In genomic region chr16:11768850-11769249, GRCh38 we compare ENCODE assay signal across 13 cellular contexts. TPM values are rescaled to one million over a fixed set of nuclear protein-coding genes. Genes with fewer than 3 reads are reported as not detected.
DNase-seq lines count a peak whose midpoint lies in the region; ATAC-seq and TF ChIP-seq lines count a peak whose summit lies in the region.
"Had no signal": no experiment of that assay in that cellular context is flagged by ENCODE, and none has a peak within 500 bp of the region (broad histone marks: within the 10 kb centered on the region; RNA-seq: fewer than 3 reads in every experiment).

No MANE protein-coding gene starts in this region.

- H3K4me3 Mint-ChIP-seq in GM23338 (no peak overlapping the region), memory B cell (peak overlapping the region; percentile 81)

- H3K27me3 Mint-ChIP-seq in GM23338 (ENCODE audit: insufficient read depth, low read depth, poor library complexity), result peaks cover 2% of the 10 kb centered on the region
- no peaks in the 10 kb centered on the region for H3K27me3 Mint-ChIP-seq in memory B cell

- H3K36me3 Mint-ChIP-seq in GM23338 (ENCODE audit: low read depth) (peaks cover 58% of the 10 kb centered on the region), memory B cell (peaks cover 14% of the 10 kb centered on the region)

- no peaks in the 10 kb centered on the region for H3K27me3 ChIP-seq in GM23338 (ENCODE audit: insufficient read depth)
- H3K27me3 ChIP-seq: dorsolateral prefrontal cortex, gastroesophageal sphincter had no signal

- H3K27ac Mint-ChIP-seq in GM23338 (no peak overlapping the region), memory B cell (peak overlapping the region; percentile 91)

- H2AFZ ChIP-seq in GM23338, result no peak overlapping the region

- H3K36me3 ChIP-seq in GM23338 (ENCODE audit: insufficient read depth), result peaks cover 60% of the 10 kb centered on the region

- H4K20me1 ChIP-seq in GM23338 (replicated peaks; ENCODE audit: insufficient read depth), result peaks cover 3% of the 10 kb centered on the region; the same call in 1 of the 2 replicates

- H3K9me2 ChIP-seq in GM23338 (ENCODE audit: insufficient read depth), result no peaks in the 10 kb centered on the region

- no peaks in the 10 kb centered on the region for H3K79me2 ChIP-seq in GM23338 (replicated peaks; ENCODE audit: insufficient read depth)

- no peak for TF ChIP-seq CTCF in GM12864 (IDR thresholded peaks at IDR 0.05; ENCODE audit: low read depth, low read length, missing control alignments)
- TF ChIP-seq CTCF in GM23338 (conservative IDR thresholded peaks at IDR 0.05; ENCODE audit: low read depth in 2 of 2), result no peak

- no peaks in the 10 kb centered on the region for H3K4me1 ChIP-seq in GM23338 (ENCODE audit: insufficient read depth)
- H3K4me1 ChIP-seq: gastroesophageal sphincter had no signal

- no peak for ATAC-seq in GM23338
- peak; percentile 91 for ATAC-seq in memory B cell (ENCODE audit: low read depth)
- ATAC-seq: gastroesophageal sphincter had no signal

- H3K4me3 ChIP-seq in GM12864 (ENCODE audit: low read depth, low read length), result no peak overlapping the region; the same call in 1 of the 2 replicates
- no peak overlapping the region for H3K4me3 ChIP-seq in GM23338
- H3K4me3 ChIP-seq: gastroesophageal sphincter, thoracic aorta had no signal

- no peak overlapping the region for H3K4me2 ChIP-seq in GM23338

- peak overlapping the region; percentile 57; the same call in 1 of the 2 replicates for H3K27ac ChIP-seq in GM23338 (ENCODE audit: low read depth)
- H3K27ac ChIP-seq: gastroesophageal sphincter, thoracic aorta had no signal

- H3F3A ChIP-seq in GM23338 (replicated peaks; ENCODE audit: low read depth), result peaks cover 7% of the 10 kb centered on the region; the same call in 1 of the 2 replicates

- no peaks in the 10 kb centered on the region for H3K9me3 Mint-ChIP-seq in GM23338
- no peaks in the 10 kb centered on the region for H3K9me3 Mint-ChIP-seq in memory B cell

- H3K4me1 Mint-ChIP-seq in GM23338 (no peaks in the 10 kb centered on the region), memory B cell (peaks cover 15% of the 10 kb centered on the region)

- DNase-seq in GM12864 (ENCODE audit: low read depth) (peak; percentile 61), GM23338 (ENCODE audit: low spot score) (no peak), SIG-M5 (lab: John Stamatoyannopoulos, UW) (peak; percentile 9), memory B cell (ENCODE audit: low spot score in 2 of 2) (peak in 1 of 2 donors; percentile 25), islet precursor cell (no peak), NCI-H82 treated with DMSO at 0.1 percent for 48 hours (lab: John Stamatoyannopoulos, UW; ENCODE audit: unreplicated experiment) (no peak)
- DNase-seq in stimulated activated CD4-positive, alpha-beta T cell treated with anti-CD3 and anti-CD28 coated beads, Interleukin-2, amount 100 ng/mL, for 48 hours, result no peak
- DNase-seq: activated effector memory CD4-positive, alpha-beta T cell treated with anti-CD3 and anti-CD28 coated beads, Interleukin-2, amount 50 U/mL, for 16 hours; dorsolateral prefrontal cortex; NCI-H526; T1000 had no signal

TF ChIP-seq in GM23338, 12 proteins besides CTCF, POLR2A, EP300 and RAD21 (continues in another document):
- no peak for TF ChIP-seq STAT1 (IDR thresholded peaks at IDR 0.05; ENCODE audit: unreplicated experiment)
- TF ChIP-seq, protein P1, sequence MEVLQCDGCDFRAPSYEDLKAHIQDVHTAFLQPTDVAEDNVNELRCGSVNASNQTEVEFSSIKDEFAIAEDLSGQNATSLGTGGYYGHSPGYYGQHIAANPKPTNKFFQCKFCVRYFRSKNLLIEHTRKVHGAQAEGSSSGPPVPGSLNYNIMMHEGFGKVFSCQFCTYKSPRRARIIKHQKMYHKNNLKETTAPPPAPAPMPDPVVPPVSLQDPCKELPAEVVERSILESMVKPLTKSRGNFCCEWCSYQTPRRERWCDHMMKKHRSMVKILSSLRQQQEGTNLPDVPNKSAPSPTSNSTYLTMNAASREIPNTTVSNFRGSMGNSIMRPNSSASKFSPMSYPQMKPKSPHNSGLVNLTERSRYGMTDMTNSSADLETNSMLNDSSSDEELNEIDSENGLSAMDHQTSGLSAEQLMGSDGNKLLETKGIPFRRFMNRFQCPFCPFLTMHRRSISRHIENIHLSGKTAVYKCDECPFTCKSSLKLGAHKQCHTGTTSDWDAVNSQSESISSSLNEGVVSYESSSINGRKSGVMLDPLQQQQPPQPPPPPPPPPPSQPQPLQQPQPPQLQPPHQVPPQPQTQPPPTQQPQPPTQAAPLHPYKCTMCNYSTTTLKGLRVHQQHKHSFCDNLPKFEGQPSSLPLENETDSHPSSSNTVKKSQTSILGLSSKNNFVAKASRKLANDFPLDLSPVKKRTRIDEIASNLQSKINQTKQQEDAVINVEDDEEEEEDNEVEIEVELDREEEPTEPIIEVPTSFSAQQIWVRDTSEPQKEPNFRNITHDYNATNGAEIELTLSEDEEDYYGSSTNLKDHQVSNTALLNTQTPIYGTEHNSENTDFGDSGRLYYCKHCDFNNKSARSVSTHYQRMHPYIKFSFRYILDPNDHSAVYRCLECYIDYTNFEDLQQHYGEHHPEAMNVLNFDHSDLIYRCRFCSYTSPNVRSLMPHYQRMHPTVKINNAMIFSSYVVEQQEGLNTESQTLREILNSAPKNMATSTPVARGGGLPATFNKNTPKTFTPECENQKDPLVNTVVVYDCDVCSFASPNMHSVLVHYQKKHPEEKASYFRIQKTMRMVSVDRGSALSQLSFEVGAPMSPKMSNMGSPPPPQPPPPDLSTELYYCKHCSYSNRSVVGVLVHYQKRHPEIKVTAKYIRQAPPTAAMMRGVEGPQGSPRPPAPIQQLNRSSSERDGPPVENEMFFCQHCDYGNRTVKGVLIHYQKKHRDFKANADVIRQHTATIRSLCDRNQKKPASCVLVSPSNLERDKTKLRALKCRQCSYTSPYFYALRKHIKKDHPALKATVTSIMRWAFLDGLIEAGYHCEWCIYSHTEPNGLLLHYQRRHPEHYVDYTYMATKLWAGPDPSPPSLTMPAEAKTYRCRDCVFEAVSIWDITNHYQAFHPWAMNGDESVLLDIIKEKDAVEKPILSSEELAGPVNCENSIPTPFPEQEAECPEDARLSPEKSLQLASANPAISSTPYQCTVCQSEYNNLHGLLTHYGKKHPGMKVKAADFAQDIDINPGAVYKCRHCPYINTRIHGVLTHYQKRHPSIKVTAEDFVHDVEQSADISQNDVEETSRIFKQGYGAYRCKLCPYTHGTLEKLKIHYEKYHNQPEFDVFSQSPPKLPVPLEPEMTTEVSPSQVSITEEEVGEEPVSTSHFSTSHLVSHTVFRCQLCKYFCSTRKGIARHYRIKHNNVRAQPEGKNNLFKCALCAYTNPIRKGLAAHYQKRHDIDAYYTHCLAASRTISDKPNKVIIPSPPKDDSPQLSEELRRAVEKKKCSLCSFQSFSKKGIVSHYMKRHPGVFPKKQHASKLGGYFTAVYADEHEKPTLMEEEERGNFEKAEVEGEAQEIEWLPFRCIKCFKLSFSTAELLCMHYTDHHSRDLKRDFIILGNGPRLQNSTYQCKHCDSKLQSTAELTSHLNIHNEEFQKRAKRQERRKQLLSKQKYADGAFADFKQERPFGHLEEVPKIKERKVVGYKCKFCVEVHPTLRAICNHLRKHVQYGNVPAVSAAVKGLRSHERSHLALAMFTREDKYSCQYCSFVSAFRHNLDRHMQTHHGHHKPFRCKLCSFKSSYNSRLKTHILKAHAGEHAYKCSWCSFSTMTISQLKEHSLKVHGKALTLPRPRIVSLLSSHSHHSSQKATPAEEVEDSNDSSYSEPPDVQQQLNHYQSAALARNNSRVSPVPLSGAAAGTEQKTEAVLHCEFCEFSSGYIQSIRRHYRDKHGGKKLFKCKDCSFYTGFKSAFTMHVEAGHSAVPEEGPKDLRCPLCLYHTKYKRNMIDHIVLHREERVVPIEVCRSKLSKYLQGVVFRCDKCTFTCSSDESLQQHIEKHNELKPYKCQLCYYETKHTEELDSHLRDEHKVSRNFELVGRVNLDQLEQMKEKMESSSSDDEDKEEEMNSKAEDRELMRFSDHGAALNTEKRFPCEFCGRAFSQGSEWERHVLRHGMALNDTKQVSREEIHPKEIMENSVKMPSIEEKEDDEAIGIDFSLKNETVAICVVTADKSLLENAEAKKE (CRISPR knock-in tag; IDR thresholded peaks at IDR 0.05), result no peak
- TF ChIP-seq ETS1 (IDR thresholded peaks at IDR 0.05), result no peak
- no peak for TF ChIP-seq EZH2phosphoT487 (IDR thresholded peaks at IDR 0.05; ENCODE audit: unreplicated experiment)
- TF ChIP-seq NANOG (IDR thresholded peaks at IDR 0.05; ENCODE audit: borderline replicate concordance), result no peak
- no peak for TF ChIP-seq JUNB (IDR thresholded peaks at IDR 0.05; ENCODE audit: unreplicated experiment)
- TF ChIP-seq ZNF114 (CRISPR knock-in tag; IDR thresholded peaks at IDR 0.05), result no peak
- no peak for TF ChIP-seq ZNF331 (CRISPR knock-in tag; IDR thresholded peaks at IDR 0.05; ENCODE audit: low read depth)
- no peak for TF ChIP-seq EZH2 (IDR thresholded peaks at IDR 0.05; ENCODE audit: low read depth, unreplicated experiment)

RNA-seq across cellular contexts. Expression of gene TXNDC11, which starts 26.2 kb away (rescaled TPM):
- 12.0 and 12.5 TPM in 2 replicates for total RNA-seq in GM23338 (2014; rRNA removed; shearing (Covaris generic))
- 6.3 and 6.8 TPM in 2 replicates for polyA plus RNA-seq in GM23338 (2016; fragmentation: Nextera tagmentation; extraction: Ambion mirVana)

RNA-seq across cellular contexts. Expression of gene ZC3H7A, which starts 28.2 kb away (rescaled TPM):
- 32.7 and 61.3 TPM in 2 replicates for total RNA-seq in GM23338 (2014; rRNA removed; shearing (Covaris generic))
- polyA plus RNA-seq in GM23338 (2016; fragmentation: Nextera tagmentation; extraction: Ambion mirVana), result 42.2 and 49.8 TPM in 2 replicates

Comparison
In these comparisons a context has a peak if more than half of its experiments do, and no peak if none do; other contexts are left out.
1. DNase-seq: peak in GM12864 (single experiment) and SIG-M5 (single experiment); none in GM23338 (single experiment), stimulated activated CD4-positive, alpha-beta T cell treated with anti-CD3 and anti-CD28 coated beads, Interleukin-2, amount 100 ng/mL, for 48 hours (0 of 2), islet precursor cell (single experiment) and NCI-H82 treated with DMSO at 0.1 percent for 48 hours (single experiment).